Comparison of ENCODE assay signal across 1 cellular context in genomic region chr4:98686847-98687246, GRCh38.
TF ChIP-seq lines count a peak whose summit lies in the region.

No MANE protein-coding gene starts in this region.

TF ChIP-seq in HCT116, 20 proteins besides CTCF, POLR2A, EP300 and RAD21 (continued from another document):
- TF ChIP-seq, protein P1, sequence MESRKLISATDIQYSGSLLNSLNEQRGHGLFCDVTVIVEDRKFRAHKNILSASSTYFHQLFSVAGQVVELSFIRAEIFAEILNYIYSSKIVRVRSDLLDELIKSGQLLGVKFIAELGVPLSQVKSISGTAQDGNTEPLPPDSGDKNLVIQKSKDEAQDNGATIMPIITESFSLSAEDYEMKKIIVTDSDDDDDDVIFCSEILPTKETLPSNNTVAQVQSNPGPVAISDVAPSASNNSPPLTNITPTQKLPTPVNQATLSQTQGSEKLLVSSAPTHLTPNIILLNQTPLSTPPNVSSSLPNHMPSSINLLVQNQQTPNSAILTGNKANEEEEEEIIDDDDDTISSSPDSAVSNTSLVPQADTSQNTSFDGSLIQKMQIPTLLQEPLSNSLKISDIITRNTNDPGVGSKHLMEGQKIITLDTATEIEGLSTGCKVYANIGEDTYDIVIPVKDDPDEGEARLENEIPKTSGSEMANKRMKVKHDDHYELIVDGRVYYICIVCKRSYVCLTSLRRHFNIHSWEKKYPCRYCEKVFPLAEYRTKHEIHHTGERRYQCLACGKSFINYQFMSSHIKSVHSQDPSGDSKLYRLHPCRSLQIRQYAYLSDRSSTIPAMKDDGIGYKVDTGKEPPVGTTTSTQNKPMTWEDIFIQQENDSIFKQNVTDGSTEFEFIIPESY (IDR thresholded peaks at IDR 0.05; ENCODE audit: extremely low read depth, insufficient replicate concordance, low read length): no peak
